ENCODE assay signal across 8 cellular contexts in the genomic region with DNA sequence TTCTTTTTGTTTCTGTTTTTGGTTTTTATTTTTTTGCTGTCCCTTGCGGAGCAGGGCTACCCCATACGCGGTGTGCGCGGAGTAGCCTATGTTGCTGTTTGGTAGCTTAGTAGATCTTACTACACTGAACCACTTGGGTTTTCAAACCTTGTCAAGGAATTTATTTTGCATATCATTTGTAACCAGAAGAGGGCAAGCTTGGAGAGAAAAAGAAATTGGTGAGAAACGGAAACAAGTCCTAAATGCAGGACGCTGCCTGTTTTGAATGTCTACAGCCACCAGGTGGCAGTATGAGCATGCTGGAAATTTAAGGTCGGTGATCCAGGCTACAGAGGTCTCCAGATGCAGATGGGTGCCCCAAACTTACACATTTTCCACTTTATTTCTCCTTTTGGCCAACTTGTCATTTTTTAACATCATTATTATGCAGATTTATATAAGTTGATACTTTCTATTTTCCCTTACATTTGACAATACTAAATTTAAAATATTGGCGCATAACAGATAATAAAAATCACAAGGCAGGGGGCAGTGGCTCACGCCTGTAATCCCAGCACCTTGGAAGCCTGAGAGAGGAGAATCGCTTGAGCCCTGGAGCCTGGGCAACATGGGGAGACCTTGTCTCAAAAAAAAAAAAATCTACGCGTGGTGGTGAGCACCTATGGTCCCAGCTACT. TPM values are rescaled to one million over a fixed set of nuclear protein-coding genes. Genes with fewer than 3 reads are reported as not detected.
A peak's percentile ranks its signal among the peaks of the same experiment; 100 is the strongest.
DNase-seq lines count a peak whose midpoint lies in the region; ATAC-seq, FAIRE-seq and TF ChIP-seq lines count a peak whose summit lies in the region.

No MANE protein-coding gene starts in this region.

- peak; percentile 92 for TF ChIP-seq RAD21 in A549 (conservative IDR thresholded peaks at IDR 0.05 in 1 of 2, IDR thresholded peaks at IDR 0.05 in 1 of 2)

- CTCF ChIA-PET in A549 (lab: Yijun Ruan, JAX): interaction anchor here (0.6 to 4.0 kb wide), 61 partner anchors 8 to 1546 kb away, joined by 3 to 67 read pairs (median 4); partner anchors contain the start of genes CCDC126, IGF2BP3 and STK31

- peak; percentile 98 for FAIRE-seq in A549 (lab: Jason Lieb, UNC)

- peak; percentile 86 to 93 for DNase-seq in A549 (ENCODE audit: low read depth in 1 of 2, low spot score in 1 of 2)
- DNase-seq in NCI-H2196 treated with DMSO at 0.1 percent for 48 hours (lab: John Stamatoyannopoulos, UW; ENCODE audit: unreplicated experiment): peak; percentile 77
- DNase-seq in T47D (ENCODE audit: low read depth in 1 of 2, low spot score in 1 of 2): peak; percentile 69 to 94
- DNase-seq in islet precursor cell: peak; percentile 91
- DNase-seq in stimulated activated CD4-positive, alpha-beta T cell treated with anti-CD3 and anti-CD28 coated beads, Interleukin-1b, Interleukin-23, amount 100 ng/mL, for 24 hours (ENCODE audit: low read depth in 4 of 4, low spot score in 1 of 4): peak; percentile 29 to 57 (median 44)

- POLR2A ChIA-PET in A549 (lab: Yijun Ruan, JAX): interaction anchor here (0.9 kb wide), 1 partner anchor 248 kb away, joined by 3 read pairs; no protein-coding TSS in a partner anchor

- ATAC-seq in A549: peak; percentile 92 to 94
- ATAC-seq in GM18508 (IDR thresholded peaks at IDR 0.05; ENCODE audit: insufficient read depth, unreplicated experiment): peak; percentile 36
- ATAC-seq in HG03097 (IDR thresholded peaks at IDR 0.05; ENCODE audit: low FRiP score, unreplicated experiment): peak; percentile 51

- WGBS in A549 (ENCODE audit: missing lambda C conversion rate): 37% methylated on average over 13 of the region's 13 CpGs

- 0 out of 6 replicates have a peak overlapping the region, but pooled peaks of 1 of the 2 experiments have one; percentile 13 for H3K27ac ChIP-seq in A549
- H3K27ac ChIP-seq in VCaP: no peak overlapping the region

- H3K9me3 ChIP-seq in A549: peaks cover 7% of the 10 kb centered on the region; the same call in 2 of the 3 replicates

- peak; percentile 99 for TF ChIP-seq CTCF in A549 (IDR thresholded peaks at IDR 0.05)
- TF ChIP-seq CTCF in VCaP (conservative IDR thresholded peaks at IDR 0.05): peak; percentile 96

- H3K4me3 ChIP-seq in A549: no peak overlapping the region

- no peak for TF ChIP-seq EP300 in A549 (IDR thresholded peaks at IDR 0.05)

- peak overlapping the region; percentile 35; the same call in 2 of the 3 replicates for H3K4me2 ChIP-seq in A549

- H3K4me1 ChIP-seq in A549: no peaks in the 10 kb centered on the region

- in situ Hi-C loops in T47D (cut with HindIII; ENCODE audit: low pct_unique_long_range_greater_than_20kb, low sequenced_read_pairs): no loop called here

- no peak for TF ChIP-seq POLR2A in A549 (IDR thresholded peaks at IDR 0.05; ENCODE audit: low read length)

TF ChIP-seq in A549, 52 proteins besides CTCF, POLR2A, EP300 and RAD21:
- TF ChIP-seq, protein P1, sequence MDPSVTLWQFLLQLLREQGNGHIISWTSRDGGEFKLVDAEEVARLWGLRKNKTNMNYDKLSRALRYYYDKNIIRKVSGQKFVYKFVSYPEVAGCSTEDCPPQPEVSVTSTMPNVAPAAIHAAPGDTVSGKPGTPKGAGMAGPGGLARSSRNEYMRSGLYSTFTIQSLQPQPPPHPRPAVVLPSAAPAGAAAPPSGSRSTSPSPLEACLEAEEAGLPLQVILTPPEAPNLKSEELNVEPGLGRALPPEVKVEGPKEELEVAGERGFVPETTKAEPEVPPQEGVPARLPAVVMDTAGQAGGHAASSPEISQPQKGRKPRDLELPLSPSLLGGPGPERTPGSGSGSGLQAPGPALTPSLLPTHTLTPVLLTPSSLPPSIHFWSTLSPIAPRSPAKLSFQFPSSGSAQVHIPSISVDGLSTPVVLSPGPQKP (IDR thresholded peaks at IDR 0.05; ENCODE audit: low read depth, low read length): no peak
- TF ChIP-seq SMC3 (IDR thresholded peaks at IDR 0.05): peak; percentile 94

RNA-seq across cellular contexts. Expression of gene TRA2A, which starts 15.3 kb away (rescaled TPM):
- 85.5 and 90.8 TPM in 2 replicates for polyA plus RNA-seq in A549 (2011; rRNA removed)
- polyA plus RNA-seq in A549 (2012; cell fraction: cytosol; rRNA removed): 47.7 and 53.3 TPM in 2 replicates
- 25.0 and 42.5 TPM in 2 replicates for polyA plus RNA-seq in A549 (2012; cell fraction: nucleus; rRNA removed)
- polyA plus RNA-seq in A549 (2017; fragmentation: RNase III; extraction: RNeasy Plus Mini Kit Qiagen cat#74134 plus additional on column Dnase treatment): 111 to 113 TPM (median 113 TPM) in 3 replicates
- 80.3 and 83.0 TPM in 2 replicates for polyA minus RNA-seq in A549 (2011; rRNA and poly(A)+ RNA removed)

RNA-seq across cellular contexts. Expression of gene CCDC126, which starts 50.1 kb away (rescaled TPM):
- 6.5 and 10.1 TPM in 2 replicates for polyA plus RNA-seq in A549 (2011; rRNA removed)
- polyA plus RNA-seq in A549 (2012; cell fraction: cytosol; rRNA removed): 2.7 and 2.8 TPM in 2 replicates
- polyA plus RNA-seq in A549 (2012; cell fraction: nucleus; rRNA removed): 1.0 TPM in 2 replicates
- 3.8 to 6.2 TPM (median 5.5 TPM) in 3 replicates for polyA plus RNA-seq in A549 (2017; fragmentation: RNase III; extraction: RNeasy Plus Mini Kit Qiagen cat#74134 plus additional on column Dnase treatment)
- 2.1 and 4.2 TPM in 2 replicates for polyA minus RNA-seq in A549 (2011; rRNA and poly(A)+ RNA removed)

Comparison
In these comparisons a context has a peak if more than half of its experiments do, and no peak if none do; other contexts are left out.
1. ATAC-seq: peak in every context shown above with its lines; median percentile 93 in A549; 51 in HG03097; 36 in GM18508.